Comparison of ENCODE assay signal across 10 cellular contexts in the genomic region with DNA sequence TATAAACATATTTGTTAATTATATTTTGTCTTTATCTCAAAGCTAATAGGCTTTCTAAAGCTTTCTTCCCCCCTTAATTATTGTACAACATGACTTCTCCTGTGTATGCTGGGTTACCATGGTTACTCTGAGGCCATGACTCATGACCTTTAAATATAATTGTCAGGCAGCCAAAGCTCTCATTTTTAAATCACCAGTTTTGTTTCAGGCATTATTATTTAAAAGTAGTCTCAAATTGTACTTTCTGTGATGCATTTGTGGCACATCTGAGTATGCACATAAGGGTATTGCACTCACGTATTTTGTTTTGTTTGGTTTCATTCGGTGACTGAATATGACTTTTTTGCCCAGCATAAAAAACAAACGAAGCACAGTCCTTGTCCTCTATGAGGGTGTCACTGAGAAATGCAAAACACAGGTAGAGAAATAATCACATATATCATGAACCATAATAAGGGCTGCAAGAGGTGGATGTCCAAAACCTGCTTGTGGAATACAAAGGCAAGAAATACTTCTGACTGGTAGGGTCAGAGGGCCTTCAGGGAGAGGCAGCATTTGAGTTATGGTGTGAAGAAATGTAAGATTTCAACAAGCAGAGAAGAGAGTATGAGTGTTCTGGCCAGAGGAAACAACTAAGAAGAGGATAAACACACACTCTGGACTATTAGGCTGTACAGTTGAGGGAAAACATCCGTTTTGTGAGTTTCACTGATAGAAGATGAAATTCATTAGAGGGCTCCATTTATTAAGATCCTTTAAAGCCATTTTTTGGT. TPM values are rescaled to one million over a fixed set of nuclear protein-coding genes. Genes with fewer than 3 reads are reported as not detected.
DNase-seq lines count a peak whose midpoint lies in the region; ATAC-seq, FAIRE-seq and TF ChIP-seq lines count a peak whose summit lies in the region.
"Had no signal": no experiment of that assay in that cellular context is flagged by ENCODE, and none has a peak within 500 bp of the region (broad histone marks: within the 10 kb centered on the region; RNA-seq: fewer than 3 reads in every experiment).

No MANE protein-coding gene starts in this region.

- H3K9me2 ChIP-seq in Karpas-422 (replicated peaks; ENCODE audit: insufficient read depth, low read length): no peaks in the 10 kb centered on the region

- H3K79me2 ChIP-seq in Karpas-422 (ENCODE audit: low read length): no peaks in the 10 kb centered on the region

- H3K4me2 ChIP-seq in Karpas-422 (ENCODE audit: low read depth, low read length, poor library complexity, severe bottlenecking): no peak overlapping the region

- H3K4me1 Mint-ChIP-seq in mesothelial cell of epicardium: peaks cover 5% of the 10 kb centered on the region
- H3K4me1 Mint-ChIP-seq: activated naive CD4-positive, alpha-beta T cell treated with anti-CD3 and anti-CD28 coated beads, Interleukin-2, amount 50 U/mL, for 24 hours had no signal

- H3K4me1 ChIP-seq in Karpas-422 (ENCODE audit: low read length): peaks cover 3% of the 10 kb centered on the region

- no peak overlapping the region for H3K9ac ChIP-seq in Karpas-422 (ENCODE audit: low read length)

- no peaks in the 10 kb centered on the region for H3K27me3 Mint-ChIP-seq in mesothelial cell of epicardium (ENCODE audit: low read depth)

- TF ChIP-seq CTCF in bronchial epithelial cell (IDR thresholded peaks at IDR 0.05; ENCODE audit: insufficient read depth, low read length, severe bottlenecking) (no peak), mesothelial cell of epicardium (IDR thresholded peaks at IDR 0.05; ENCODE audit: unreplicated experiment) (no peak)

- peak; percentile 77 for DNase-seq in ELR (ENCODE audit: low read depth)
- peak; percentile 50 for DNase-seq in Karpas-422
- peak; percentile 62 for DNase-seq in bronchial epithelial cell (ENCODE audit: low read depth)
- DNase-seq in myocyte (ENCODE audit: low read depth): peak; percentile 72
- no peak for DNase-seq in mesothelial cell of epicardium (ENCODE audit: low spot score in 2 of 2, unreplicated experiment in 2 of 2)
- DNase-seq in NCI-H524 treated with DMSO at 0.1 percent for 48 hours (lab: John Stamatoyannopoulos, UW): no peak
- DNase-seq in Ammon's horn (ENCODE audit: low spot score): no peak

- no peaks in the 10 kb centered on the region for H4K20me1 ChIP-seq in Karpas-422 (ENCODE audit: insufficient read depth, low read depth, low read length)

- no peaks in the 10 kb centered on the region for H3K9me3 ChIP-seq in Karpas-422 (ENCODE audit: low read length)

- H3K9me3 Mint-ChIP-seq in mesothelial cell of epicardium: no peaks in the 10 kb centered on the region
- H3K9me3 Mint-ChIP-seq: activated naive CD4-positive, alpha-beta T cell treated with anti-CD3 and anti-CD28 coated beads, Interleukin-2, amount 50 U/mL, for 24 hours had no signal

- no peaks in the 10 kb centered on the region for H3K36me3 Mint-ChIP-seq in mesothelial cell of epicardium
- H3K36me3 Mint-ChIP-seq: activated naive CD4-positive, alpha-beta T cell treated with anti-CD3 and anti-CD28 coated beads, Interleukin-2, amount 50 U/mL, for 24 hours had no signal

- no peak overlapping the region for H2AFZ ChIP-seq in Karpas-422 (ENCODE audit: low read length)

- no peaks in the 10 kb centered on the region for H3K36me3 ChIP-seq in Karpas-422 (ENCODE audit: insufficient read depth, low read length)
- H3K36me3 ChIP-seq in bronchial epithelial cell (ENCODE audit: control insufficient read depth, insufficient read depth, low read length): no peaks in the 10 kb centered on the region

- H3K4me3 Mint-ChIP-seq in mesothelial cell of epicardium: no peak overlapping the region
- H3K4me3 Mint-ChIP-seq: activated naive CD4-positive, alpha-beta T cell treated with anti-CD3 and anti-CD28 coated beads, Interleukin-2, amount 50 U/mL, for 24 hours had no signal

- H3K27ac Mint-ChIP-seq in mesothelial cell of epicardium: no peak overlapping the region
- H3K27ac Mint-ChIP-seq: activated naive CD4-positive, alpha-beta T cell treated with anti-CD3 and anti-CD28 coated beads, Interleukin-2, amount 50 U/mL, for 24 hours had no signal

- H3K27ac ChIP-seq in Karpas-422 (ENCODE audit: low read length): no peak overlapping the region
- H3K27ac ChIP-seq: skin epidermis had no signal

- H3K27me3 ChIP-seq in Karpas-422 (ENCODE audit: low read length) (no peaks in the 10 kb centered on the region), bronchial epithelial cell (ENCODE audit: control insufficient read depth, insufficient read depth, low read length) (no peaks in the 10 kb centered on the region)

- ATAC-seq in GM19351 (IDR thresholded peaks at IDR 0.05; ENCODE audit: unreplicated experiment): no peak

- no peak for FAIRE-seq in bronchial epithelial cell (lab: Jason Lieb, UNC)

- no peak overlapping the region for H3K4me3 ChIP-seq in Karpas-422 (ENCODE audit: low read length)
- H3K4me3 ChIP-seq in bronchial epithelial cell (ENCODE audit: low read depth, low read length): no peak overlapping the region
- H3K4me3 ChIP-seq: skin epidermis had no signal

RNA-seq across cellular contexts. Expression of gene CCDC192, which starts 2.1 kb away (rescaled TPM):
- total RNA-seq in Karpas-422 (2014; rRNA removed; shearing (Covaris generic); ENCODE audit: low replicate concordance): not detected in 2 replicates
- total RNA-seq in bronchial epithelial cell (not detected in 2 replicates), myocyte (not detected in 2 replicates), mesothelial cell of epicardium (1.8 to 2.1 TPM (median 2.0 TPM) in 3 replicates)
- polyA plus RNA-seq in myocyte (2012): 0.29 TPM

RNA-seq across cellular contexts. Expression of gene CTXN3, which starts 56.4 kb away (rescaled TPM):
- not detected in 2 replicates for total RNA-seq in Karpas-422 (2014; rRNA removed; shearing (Covaris generic); ENCODE audit: low replicate concordance)
- total RNA-seq in bronchial epithelial cell: not detected in 2 replicates
- total RNA-seq in myocyte: not detected in 2 replicates
- polyA plus RNA-seq in myocyte (2012): not detected
- total RNA-seq in mesothelial cell of epicardium: not detected in 3 replicates

Comparison
In these comparisons a context has a peak if more than half of its experiments do, and no peak if none do; other contexts are left out.
1. DNase-seq: peak in ELR (single experiment), Karpas-422 (single experiment), bronchial epithelial cell (single experiment) and myocyte (single experiment); none in mesothelial cell of epicardium (0 of 2), NCI-H524 treated with DMSO at 0.1 percent for 48 hours (single experiment) and Ammon's horn (single experiment).